Comparison of ENCODE assay signal across 9 cellular contexts in the genomic region with DNA sequence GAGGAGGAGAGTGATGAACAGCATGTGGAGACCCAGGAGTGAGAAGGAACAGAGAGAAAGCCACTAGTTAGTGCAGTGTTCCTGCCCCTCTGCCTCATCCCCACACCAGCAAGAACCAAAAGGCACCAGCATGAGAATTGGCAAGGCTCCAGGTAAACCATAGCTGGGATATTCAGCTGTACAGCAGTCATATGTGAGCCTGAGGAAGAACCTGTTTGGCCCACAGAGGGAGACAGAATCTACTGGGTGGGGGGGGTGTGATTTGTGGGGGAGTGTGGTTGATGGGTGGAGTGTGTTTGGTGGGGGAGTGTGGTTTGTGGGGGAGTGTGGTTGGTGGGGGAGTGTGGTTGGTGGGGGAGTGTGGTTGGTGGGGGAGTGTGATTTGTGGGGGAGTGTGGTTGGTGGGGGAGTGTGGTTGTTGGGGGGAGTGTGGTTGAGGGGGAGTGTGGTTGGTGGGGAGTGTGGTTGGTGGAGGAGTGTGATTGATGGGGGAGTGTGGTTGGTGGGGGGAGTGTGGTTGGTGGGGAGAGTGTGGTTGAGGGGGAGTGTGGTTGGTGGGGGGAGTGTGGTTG. TPM values are rescaled to one million over a fixed set of nuclear protein-coding genes. Genes with fewer than 3 reads are reported as not detected.
DNase-seq lines count a peak whose midpoint lies in the region; ATAC-seq and TF ChIP-seq lines count a peak whose summit lies in the region.
"Had no signal": no experiment of that assay in that cellular context is flagged by ENCODE, and none has a peak within 500 bp of the region (broad histone marks: within the 10 kb centered on the region; RNA-seq: fewer than 3 reads in every experiment).

No MANE protein-coding gene starts in this region.

- peak overlapping the region; percentile 50 for H3K27ac Mint-ChIP-seq in activated T-helper 1 cell treated with anti-CD3 and anti-CD28 coated beads, Interleukin-12 subunit alpha, Interleukin-12 subunit beta, Interleukin-2, Interleukin-4 antibody, amounts not matched to agents 30 ng/mL and 10 ng/mL and 1 ng/mL, durations not matched to agents 14 hours and 24 hours and 36 hours

- no peaks in the 10 kb centered on the region for H3K27me3 Mint-ChIP-seq in activated T-helper 1 cell treated with anti-CD3 and anti-CD28 coated beads, Interleukin-12 subunit alpha, Interleukin-12 subunit beta, Interleukin-2, Interleukin-4 antibody, amounts not matched to agents 30 ng/mL and 10 ng/mL and 1 ng/mL, durations not matched to agents 14 hours and 24 hours and 36 hours (ENCODE audit: insufficient read depth)

- peak; percentile 28 for DNase-seq in AG09309 (ENCODE audit: low read depth)
- peak; percentile 42 for DNase-seq in HCEC 1CT
- DNase-seq in activated T-helper 1 cell treated with anti-CD3 and anti-CD28 coated beads, Interleukin-12 subunit alpha, Interleukin-12 subunit beta, Interleukin-2, Interleukin-4 antibody, amounts not matched to agents 30 ng/mL and 10 ng/mL and 1 ng/mL, durations not matched to agents 14 hours and 24 hours and 36 hours (ENCODE audit: low spot score) = no peak
- DNase-seq in glomerular visceral epithelial cell (ENCODE audit: extremely low spot score) = peak; percentile 69
- no peak for DNase-seq in OCI-M2 (lab: John Stamatoyannopoulos, UW; ENCODE audit: unreplicated experiment)
- DNase-seq in KG1 (lab: John Stamatoyannopoulos, UW) = no peak
- no peak for DNase-seq in globus pallidus (ENCODE audit: low spot score)
- DNase-seq: upper lobe of right lung had no signal

- H3K4me1 Mint-ChIP-seq in activated T-helper 1 cell treated with anti-CD3 and anti-CD28 coated beads, Interleukin-12 subunit alpha, Interleukin-12 subunit beta, Interleukin-2, Interleukin-4 antibody, amounts not matched to agents 30 ng/mL and 10 ng/mL and 1 ng/mL, durations not matched to agents 14 hours and 24 hours and 36 hours (ENCODE audit: low read depth) = peaks cover 35% of the 10 kb centered on the region

- no peak overlapping the region for H3K4me3 ChIP-seq in AG09309 (ENCODE audit: control insufficient read depth, low read depth, low read length)
- H3K4me3 ChIP-seq: upper lobe of right lung had no signal

- H3K36me3 Mint-ChIP-seq in activated T-helper 1 cell treated with anti-CD3 and anti-CD28 coated beads, Interleukin-12 subunit alpha, Interleukin-12 subunit beta, Interleukin-2, Interleukin-4 antibody, amounts not matched to agents 30 ng/mL and 10 ng/mL and 1 ng/mL, durations not matched to agents 14 hours and 24 hours and 36 hours (ENCODE audit: low read depth) = peaks cover 23% of the 10 kb centered on the region

- TF ChIP-seq CTCF in AG09309 (IDR thresholded peaks at IDR 0.05; ENCODE audit: control insufficient read depth, insufficient read depth, low read depth, low read length, missing control alignments) = peak; percentile 16

- no peak for ATAC-seq in GM19035 (IDR thresholded peaks at IDR 0.05; ENCODE audit: unreplicated experiment)
- ATAC-seq: upper lobe of right lung had no signal

- H3K9me3 Mint-ChIP-seq in activated T-helper 1 cell treated with anti-CD3 and anti-CD28 coated beads, Interleukin-12 subunit alpha, Interleukin-12 subunit beta, Interleukin-2, Interleukin-4 antibody, amounts not matched to agents 30 ng/mL and 10 ng/mL and 1 ng/mL, durations not matched to agents 14 hours and 24 hours and 36 hours = peaks cover 7% of the 10 kb centered on the region

- intact Hi-C loops in activated T-helper 1 cell treated with anti-CD3 and anti-CD28 coated beads, Interleukin-12 subunit alpha, Interleukin-12 subunit beta, Interleukin-2, Interleukin-4 antibody, amounts not matched to agents 30 ng/mL and 10 ng/mL and 1 ng/mL, durations not matched to agents 14 hours and 24 hours and 36 hours (cut with micrococcal nuclease) = no loop called here

- H3K4me3 Mint-ChIP-seq in activated T-helper 1 cell treated with anti-CD3 and anti-CD28 coated beads, Interleukin-12 subunit alpha, Interleukin-12 subunit beta, Interleukin-2, Interleukin-4 antibody, amounts not matched to agents 30 ng/mL and 10 ng/mL and 1 ng/mL, durations not matched to agents 14 hours and 24 hours and 36 hours = no peak overlapping the region

RNA-seq across cellular contexts. Expression of gene MINK1, which starts 19.4 kb away (rescaled TPM):
- 66.5 and 67.5 TPM in 2 replicates for total RNA-seq in activated T-helper 1 cell treated with anti-CD3 and anti-CD28 coated beads, Interleukin-12 subunit alpha, Interleukin-12 subunit beta, Interleukin-2, Interleukin-4 antibody, amounts not matched to agents 30 ng/mL and 10 ng/mL and 1 ng/mL, durations not matched to agents 14 hours and 24 hours and 36 hours

RNA-seq across cellular contexts. Expression of gene PLD2, which starts 45.6 kb away (rescaled TPM):
- 16.7 and 22.2 TPM in 2 replicates for total RNA-seq in activated T-helper 1 cell treated with anti-CD3 and anti-CD28 coated beads, Interleukin-12 subunit alpha, Interleukin-12 subunit beta, Interleukin-2, Interleukin-4 antibody, amounts not matched to agents 30 ng/mL and 10 ng/mL and 1 ng/mL, durations not matched to agents 14 hours and 24 hours and 36 hours

RNA-seq across cellular contexts. Expression of gene C17orf107, which starts 46.7 kb away (rescaled TPM):
- total RNA-seq in activated T-helper 1 cell treated with anti-CD3 and anti-CD28 coated beads, Interleukin-12 subunit alpha, Interleukin-12 subunit beta, Interleukin-2, Interleukin-4 antibody, amounts not matched to agents 30 ng/mL and 10 ng/mL and 1 ng/mL, durations not matched to agents 14 hours and 24 hours and 36 hours = 1.3 and 1.8 TPM in 2 replicates

RNA-seq across cellular contexts. Expression of gene CHRNE, which starts 50.3 kb away (rescaled TPM):
- 0.52 and 0.61 TPM in 2 replicates for total RNA-seq in activated T-helper 1 cell treated with anti-CD3 and anti-CD28 coated beads, Interleukin-12 subunit alpha, Interleukin-12 subunit beta, Interleukin-2, Interleukin-4 antibody, amounts not matched to agents 30 ng/mL and 10 ng/mL and 1 ng/mL, durations not matched to agents 14 hours and 24 hours and 36 hours

Comparison
In these comparisons a context has a peak if more than half of its experiments do, and no peak if none do; other contexts are left out.
1. DNase-seq: peak in AG09309 (single experiment), HCEC 1CT (single experiment) and glomerular visceral epithelial cell (single experiment); none in activated T-helper 1 cell treated with anti-CD3 and anti-CD28 coated beads, Interleukin-12 subunit alpha, Interleukin-12 subunit beta, Interleukin-2, Interleukin-4 antibody, amounts not matched to agents 30 ng/mL and 10 ng/mL and 1 ng/mL, durations not matched to agents 14 hours and 24 hours and 36 hours (single experiment), OCI-M2 (single experiment), KG1 (single experiment) and globus pallidus (single experiment).